2 cellular contexts compared by ENCODE assay signal in the genomic region with DNA sequence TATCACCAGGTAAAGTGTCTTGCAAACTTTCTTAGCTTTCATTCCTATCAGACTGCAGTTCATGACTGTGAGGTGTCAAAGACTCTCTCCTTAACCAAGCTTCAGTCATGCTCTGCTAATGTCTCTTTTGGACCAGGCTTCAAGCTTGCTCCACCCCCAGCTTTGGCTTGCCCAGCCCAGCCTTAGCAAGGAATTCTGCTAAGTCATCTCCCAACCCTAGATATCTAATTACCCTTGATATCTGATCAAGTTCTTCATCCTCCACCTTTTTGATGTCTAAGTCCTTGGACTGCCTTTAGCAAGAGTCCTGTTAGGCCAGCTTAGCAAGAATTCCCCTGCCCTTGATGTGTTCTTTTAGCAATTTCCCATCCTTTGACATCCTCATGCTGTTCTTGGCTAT.
TF ChIP-seq lines count a peak whose summit lies in the region.

No MANE protein-coding gene starts in this region.

TF ChIP-seq in SK-N-SH treated with all-trans-retinoic acid at 6 μM for 48 hours, 23 proteins besides CTCF, POLR2A, EP300 and RAD21 (continued from another document):
- TF ChIP-seq, protein P1, sequence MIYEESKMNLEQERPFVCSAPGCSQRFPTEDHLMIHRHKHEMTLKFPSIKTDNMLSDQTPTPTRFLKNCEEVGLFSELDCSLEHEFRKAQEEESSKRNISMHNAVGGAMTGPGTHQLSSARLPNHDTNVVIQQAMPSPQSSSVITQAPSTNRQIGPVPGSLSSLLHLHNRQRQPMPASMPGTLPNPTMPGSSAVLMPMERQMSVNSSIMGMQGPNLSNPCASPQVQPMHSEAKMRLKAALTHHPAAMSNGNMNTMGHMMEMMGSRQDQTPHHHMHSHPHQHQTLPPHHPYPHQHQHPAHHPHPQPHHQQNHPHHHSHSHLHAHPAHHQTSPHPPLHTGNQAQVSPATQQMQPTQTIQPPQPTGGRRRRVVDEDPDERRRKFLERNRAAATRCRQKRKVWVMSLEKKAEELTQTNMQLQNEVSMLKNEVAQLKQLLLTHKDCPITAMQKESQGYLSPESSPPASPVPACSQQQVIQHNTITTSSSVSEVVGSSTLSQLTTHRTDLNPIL (CRISPR knock-in tag; IDR thresholded peaks at IDR 0.05; ENCODE audit: low read depth) = no peak
- TF ChIP-seq RARB (CRISPR knock-in tag; IDR thresholded peaks at IDR 0.05) = no peak
- TF ChIP-seq, protein P2, sequence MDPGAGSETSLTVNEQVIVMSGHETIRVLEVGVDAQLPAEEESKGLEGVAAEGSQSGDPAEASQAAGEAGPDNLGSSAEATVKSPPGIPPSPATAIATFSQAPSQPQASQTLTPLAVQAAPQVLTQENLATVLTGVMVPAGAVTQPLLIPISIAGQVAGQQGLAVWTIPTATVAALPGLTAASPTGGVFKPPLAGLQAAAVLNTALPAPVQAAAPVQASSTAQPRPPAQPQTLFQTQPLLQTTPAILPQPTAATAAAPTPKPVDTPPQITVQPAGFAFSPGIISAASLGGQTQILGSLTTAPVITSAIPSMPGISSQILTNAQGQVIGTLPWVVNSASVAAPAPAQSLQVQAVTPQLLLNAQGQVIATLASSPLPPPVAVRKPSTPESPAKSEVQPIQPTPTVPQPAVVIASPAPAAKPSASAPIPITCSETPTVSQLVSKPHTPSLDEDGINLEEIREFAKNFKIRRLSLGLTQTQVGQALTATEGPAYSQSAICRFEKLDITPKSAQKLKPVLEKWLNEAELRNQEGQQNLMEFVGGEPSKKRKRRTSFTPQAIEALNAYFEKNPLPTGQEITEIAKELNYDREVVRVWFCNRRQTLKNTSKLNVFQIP (CRISPR knock-in tag; IDR thresholded peaks at IDR 0.05; ENCODE audit: borderline replicate concordance, low read depth) = no peak
- no peak for TF ChIP-seq ZNF565 (CRISPR knock-in tag; conservative IDR thresholded peaks at IDR 0.05; ENCODE audit: low read depth)
- TF ChIP-seq, protein P3, sequence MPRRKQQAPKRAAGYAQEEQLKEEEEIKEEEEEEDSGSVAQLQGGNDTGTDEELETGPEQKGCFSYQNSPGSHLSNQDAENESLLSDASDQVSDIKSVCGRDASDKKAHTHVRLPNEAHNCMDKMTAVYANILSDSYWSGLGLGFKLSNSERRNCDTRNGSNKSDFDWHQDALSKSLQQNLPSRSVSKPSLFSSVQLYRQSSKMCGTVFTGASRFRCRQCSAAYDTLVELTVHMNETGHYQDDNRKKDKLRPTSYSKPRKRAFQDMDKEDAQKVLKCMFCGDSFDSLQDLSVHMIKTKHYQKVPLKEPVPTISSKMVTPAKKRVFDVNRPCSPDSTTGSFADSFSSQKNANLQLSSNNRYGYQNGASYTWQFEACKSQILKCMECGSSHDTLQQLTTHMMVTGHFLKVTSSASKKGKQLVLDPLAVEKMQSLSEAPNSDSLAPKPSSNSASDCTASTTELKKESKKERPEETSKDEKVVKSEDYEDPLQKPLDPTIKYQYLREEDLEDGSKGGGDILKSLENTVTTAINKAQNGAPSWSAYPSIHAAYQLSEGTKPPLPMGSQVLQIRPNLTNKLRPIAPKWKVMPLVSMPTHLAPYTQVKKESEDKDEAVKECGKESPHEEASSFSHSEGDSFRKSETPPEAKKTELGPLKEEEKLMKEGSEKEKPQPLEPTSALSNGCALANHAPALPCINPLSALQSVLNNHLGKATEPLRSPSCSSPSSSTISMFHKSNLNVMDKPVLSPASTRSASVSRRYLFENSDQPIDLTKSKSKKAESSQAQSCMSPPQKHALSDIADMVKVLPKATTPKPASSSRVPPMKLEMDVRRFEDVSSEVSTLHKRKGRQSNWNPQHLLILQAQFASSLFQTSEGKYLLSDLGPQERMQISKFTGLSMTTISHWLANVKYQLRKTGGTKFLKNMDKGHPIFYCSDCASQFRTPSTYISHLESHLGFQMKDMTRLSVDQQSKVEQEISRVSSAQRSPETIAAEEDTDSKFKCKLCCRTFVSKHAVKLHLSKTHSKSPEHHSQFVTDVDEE (CRISPR knock-in tag; IDR thresholded peaks at IDR 0.05) = no peak
- TF ChIP-seq ISL1 (CRISPR knock-in tag; IDR thresholded peaks at IDR 0.05) = no peak
- TF ChIP-seq ARNTL (CRISPR knock-in tag; IDR thresholded peaks at IDR 0.05; ENCODE audit: borderline replicate concordance, low read depth) = no peak
- TF ChIP-seq TCF4 (CRISPR knock-in tag; IDR thresholded peaks at IDR 0.05; ENCODE audit: borderline replicate concordance) = no peak
- no peak for TF ChIP-seq ZFP3 (CRISPR knock-in tag; IDR thresholded peaks at IDR 0.05)
- TF ChIP-seq ZC3H10 (CRISPR knock-in tag; IDR thresholded peaks at IDR 0.05) = no peak
- TF ChIP-seq ESRRG (CRISPR knock-in tag; IDR thresholded peaks at IDR 0.05) = no peak
TF ChIP-seq in SK-N-SH treated with all-trans-retinoic acid at 6 μM for 48 hours: peak in this region for 0.

TF ChIP-seq in SK-N-SH, 30 proteins besides CTCF, POLR2A, EP300 and RAD21:
- TF ChIP-seq, protein P4, sequence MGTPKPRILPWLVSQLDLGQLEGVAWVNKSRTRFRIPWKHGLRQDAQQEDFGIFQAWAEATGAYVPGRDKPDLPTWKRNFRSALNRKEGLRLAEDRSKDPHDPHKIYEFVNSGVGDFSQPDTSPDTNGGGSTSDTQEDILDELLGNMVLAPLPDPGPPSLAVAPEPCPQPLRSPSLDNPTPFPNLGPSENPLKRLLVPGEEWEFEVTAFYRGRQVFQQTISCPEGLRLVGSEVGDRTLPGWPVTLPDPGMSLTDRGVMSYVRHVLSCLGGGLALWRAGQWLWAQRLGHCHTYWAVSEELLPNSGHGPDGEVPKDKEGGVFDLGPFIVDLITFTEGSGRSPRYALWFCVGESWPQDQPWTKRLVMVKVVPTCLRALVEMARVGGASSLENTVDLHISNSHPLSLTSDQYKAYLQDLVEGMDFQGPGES (IDR thresholded peaks at IDR 0.05; ENCODE audit: low read depth, low read length) = no peak
- no peak for TF ChIP-seq FOSL2 (IDR thresholded peaks at IDR 0.05; ENCODE audit: borderline replicate concordance, low read depth)
- TF ChIP-seq EZH2phosphoT487 (IDR thresholded peaks at IDR 0.05; ENCODE audit: borderline replicate concordance, low read depth) = no peak
- no peak for TF ChIP-seq ELF1 (IDR thresholded peaks at IDR 0.05)
- no peak for TF ChIP-seq TAF1 (IDR thresholded peaks at IDR 0.05; ENCODE audit: borderline replicate concordance, low read depth, low read length)
- TF ChIP-seq CHD2 (IDR thresholded peaks at IDR 0.05; ENCODE audit: low read length, partially characterized antibody) = no peak
- TF ChIP-seq GATA2 (CRISPR knock-in tag; IDR thresholded peaks at IDR 0.05) = no peak
- TF ChIP-seq, protein P5, sequence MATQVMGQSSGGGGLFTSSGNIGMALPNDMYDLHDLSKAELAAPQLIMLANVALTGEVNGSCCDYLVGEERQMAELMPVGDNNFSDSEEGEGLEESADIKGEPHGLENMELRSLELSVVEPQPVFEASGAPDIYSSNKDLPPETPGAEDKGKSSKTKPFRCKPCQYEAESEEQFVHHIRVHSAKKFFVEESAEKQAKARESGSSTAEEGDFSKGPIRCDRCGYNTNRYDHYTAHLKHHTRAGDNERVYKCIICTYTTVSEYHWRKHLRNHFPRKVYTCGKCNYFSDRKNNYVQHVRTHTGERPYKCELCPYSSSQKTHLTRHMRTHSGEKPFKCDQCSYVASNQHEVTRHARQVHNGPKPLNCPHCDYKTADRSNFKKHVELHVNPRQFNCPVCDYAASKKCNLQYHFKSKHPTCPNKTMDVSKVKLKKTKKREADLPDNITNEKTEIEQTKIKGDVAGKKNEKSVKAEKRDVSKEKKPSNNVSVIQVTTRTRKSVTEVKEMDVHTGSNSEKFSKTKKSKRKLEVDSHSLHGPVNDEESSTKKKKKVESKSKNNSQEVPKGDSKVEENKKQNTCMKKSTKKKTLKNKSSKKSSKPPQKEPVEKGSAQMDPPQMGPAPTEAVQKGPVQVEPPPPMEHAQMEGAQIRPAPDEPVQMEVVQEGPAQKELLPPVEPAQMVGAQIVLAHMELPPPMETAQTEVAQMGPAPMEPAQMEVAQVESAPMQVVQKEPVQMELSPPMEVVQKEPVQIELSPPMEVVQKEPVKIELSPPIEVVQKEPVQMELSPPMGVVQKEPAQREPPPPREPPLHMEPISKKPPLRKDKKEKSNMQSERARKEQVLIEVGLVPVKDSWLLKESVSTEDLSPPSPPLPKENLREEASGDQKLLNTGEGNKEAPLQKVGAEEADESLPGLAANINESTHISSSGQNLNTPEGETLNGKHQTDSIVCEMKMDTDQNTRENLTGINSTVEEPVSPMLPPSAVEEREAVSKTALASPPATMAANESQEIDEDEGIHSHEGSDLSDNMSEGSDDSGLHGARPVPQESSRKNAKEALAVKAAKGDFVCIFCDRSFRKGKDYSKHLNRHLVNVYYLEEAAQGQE (IDR thresholded peaks at IDR 0.05; ENCODE audit: low read depth, low read length) = no peak
- no peak for TF ChIP-seq GABPA (IDR thresholded peaks at IDR 0.05; ENCODE audit: low read depth)
- no peak for TF ChIP-seq FOXJ3 (CRISPR knock-in tag; IDR thresholded peaks at IDR 0.05)
- no peak for TF ChIP-seq JUND (IDR thresholded peaks at IDR 0.05)
- TF ChIP-seq, protein P6, sequence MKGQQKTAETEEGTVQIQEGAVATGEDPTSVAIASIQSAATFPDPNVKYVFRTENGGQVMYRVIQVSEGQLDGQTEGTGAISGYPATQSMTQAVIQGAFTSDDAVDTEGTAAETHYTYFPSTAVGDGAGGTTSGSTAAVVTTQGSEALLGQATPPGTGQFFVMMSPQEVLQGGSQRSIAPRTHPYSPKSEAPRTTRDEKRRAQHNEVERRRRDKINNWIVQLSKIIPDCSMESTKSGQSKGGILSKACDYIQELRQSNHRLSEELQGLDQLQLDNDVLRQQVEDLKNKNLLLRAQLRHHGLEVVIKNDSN (IDR thresholded peaks at IDR 0.05; ENCODE audit: borderline replicate concordance, low read depth) = no peak
- TF ChIP-seq, protein P7, sequence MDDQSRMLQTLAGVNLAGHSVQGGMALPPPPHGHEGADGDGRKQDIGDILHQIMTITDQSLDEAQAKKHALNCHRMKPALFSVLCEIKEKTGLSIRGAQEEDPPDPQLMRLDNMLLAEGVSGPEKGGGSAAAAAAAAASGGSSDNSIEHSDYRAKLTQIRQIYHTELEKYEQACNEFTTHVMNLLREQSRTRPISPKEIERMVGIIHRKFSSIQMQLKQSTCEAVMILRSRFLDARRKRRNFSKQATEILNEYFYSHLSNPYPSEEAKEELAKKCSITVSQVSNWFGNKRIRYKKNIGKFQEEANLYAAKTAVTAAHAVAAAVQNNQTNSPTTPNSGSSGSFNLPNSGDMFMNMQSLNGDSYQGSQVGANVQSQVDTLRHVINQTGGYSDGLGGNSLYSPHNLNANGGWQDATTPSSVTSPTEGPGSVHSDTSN (IDR thresholded peaks at IDR 0.05) = no peak
- no peak for TF ChIP-seq POLR2AphosphoS5 (IDR thresholded peaks at IDR 0.05; ENCODE audit: low read depth, low read length)
- no peak for TF ChIP-seq TCF12 (IDR thresholded peaks at IDR 0.05)
- TF ChIP-seq RXRA (IDR thresholded peaks at IDR 0.05; ENCODE audit: borderline replicate concordance, low read depth) = no peak
- no peak for TF ChIP-seq RCOR1 (IDR thresholded peaks at IDR 0.05; ENCODE audit: low read length)
- no peak for TF ChIP-seq TEAD4 (IDR thresholded peaks at IDR 0.05; ENCODE audit: borderline replicate concordance, insufficient read depth)
